ENCODE assay signal across 8 cellular contexts in genomic region chr1:50735443-50735842, GRCh38.
DNase-seq lines count a peak whose midpoint lies in the region; ATAC-seq, FAIRE-seq and TF ChIP-seq lines count a peak whose summit lies in the region.

No MANE protein-coding gene starts in this region.

- H3K27me3 ChIP-seq in K562 (ENCODE audit: control insufficient read depth in 2 of 2, insufficient read depth in 2 of 2, low read length in 2 of 2) = no peaks in the 10 kb centered on the region

- no peak overlapping the region for H3K9ac ChIP-seq in K562 (ENCODE audit: insufficient read depth in 1 of 2, low read depth in 2 of 2, low read length in 2 of 2)

- ATAC-seq in K562 (no peak), HG03196 (IDR thresholded peaks at IDR 0.05; ENCODE audit: unreplicated experiment) (no peak)

- H3K36me3 Mint-ChIP-seq in Calu3 (ENCODE audit: insufficient read depth, unreplicated experiment) = no peaks in the 10 kb centered on the region

- no peaks in the 10 kb centered on the region for H3K4me1 ChIP-seq in K562 (replicated peaks in 1 of 2; ENCODE audit: control insufficient read depth in 2 of 2, insufficient read depth in 2 of 2, low read length in 2 of 2)

- no peak overlapping the region for H2AFZ ChIP-seq in K562 (ENCODE audit: low read depth, low read length)

- no peaks in the 10 kb centered on the region for H3K9me3 Mint-ChIP-seq in Calu3 (ENCODE audit: low read depth, unreplicated experiment)

- POLR2A ChIA-PET in K562 (lab: Yijun Ruan, JAX) = interaction anchor here (0.6 kb wide), 1 partner anchor 1002 kb away, joined by 3 read pairs; no protein-coding TSS in a partner anchor

- TF ChIP-seq EP300 in K562 (IDR thresholded peaks at IDR 0.05; ENCODE audit: low read length) = no peak

- H4K20me1 ChIP-seq in K562 (replicated peaks; ENCODE audit: control insufficient read depth, insufficient read depth, low read length) = no peaks in the 10 kb centered on the region

- no peaks in the 10 kb centered on the region for H3K9me3 ChIP-seq in K562 (replicated peaks; ENCODE audit: control insufficient read depth, insufficient read depth, low read depth, low read length)

- no peak for FAIRE-seq in K562 (lab: Jason Lieb, UNC)

- H3K4me3 Mint-ChIP-seq in Calu3 (ENCODE audit: low read depth, unreplicated experiment) = no peak overlapping the region

- peak in 1 of 2 experiments; percentile 57; a peak in 3 of 4 replicates for TF ChIP-seq RAD21 in K562 (CRISPR knock-in tag; conservative IDR thresholded peaks at IDR 0.05 in 1 of 2, IDR thresholded peaks at IDR 0.05 in 1 of 2)

- no peaks in the 10 kb centered on the region; the same call in 2 of the 3 replicates for H3K79me2 ChIP-seq in K562 (ENCODE audit: control insufficient read depth, insufficient read depth, low read length)

- H3K4me3 ChIP-seq in K562 = no peak overlapping the region

- no peak overlapping the region for H3K27ac Mint-ChIP-seq in Calu3 (ENCODE audit: unreplicated experiment)

- in situ Hi-C loops in K562 (cut with MboI) = no loop called here

- TF ChIP-seq POLR2A in K562 (conservative IDR thresholded peaks at IDR 0.05) = no peak

- H3K4me1 Mint-ChIP-seq in Calu3 (ENCODE audit: low read depth, unreplicated experiment) = peaks cover 10% of the 10 kb centered on the region

- no peaks in the 10 kb centered on the region for H3K27me3 Mint-ChIP-seq in Calu3 (ENCODE audit: unreplicated experiment)

- TF ChIP-seq CTCF in Calu3 (IDR thresholded peaks at IDR 0.05; ENCODE audit: unreplicated experiment) (peak; percentile 52), K562 (IDR thresholded peaks at IDR 0.05 in 2 of 3, conservative IDR thresholded peaks at IDR 0.05 in 1 of 3; ENCODE audit: insufficient read depth in 2 of 3, low read depth in 1 of 3, low read length in 3 of 3) (peak in 2 of 3 experiments; percentile 35 to 60; a peak in 4 of 6 replicates)

- CTCF ChIA-PET in Calu3 (lab: Charles Lee) (interaction anchor here (0.6 to 1.4 kb wide), 2 partner anchors 113 to 115 kb away, joined by 3 read pairs; no protein-coding TSS in a partner anchor), K562 (lab: Yijun Ruan, JAX; ENCODE audit: low intra/inter-chr PET ratio) (interaction anchor here (1.8 to 2.6 kb wide), 2 partner anchors 31 to 367 kb away, joined by 6 to 15 read pairs; no protein-coding TSS in a partner anchor)

- H3K9me1 ChIP-seq in K562 (ENCODE audit: control insufficient read depth, insufficient read depth, low read length) = no peaks in the 10 kb centered on the region

- no peak overlapping the region for H3K27ac ChIP-seq in K562 (ENCODE audit: extremely low read depth, low read depth, low read length)

- WGBS in K562 (ENCODE audit: insufficient coverage, low coverage, missing lambda C conversion rate) = 50% methylated on average over 2 of the region's 2 CpGs

- H3K4me2 ChIP-seq in K562 (ENCODE audit: insufficient read depth, low read length) = no peak overlapping the region

- peaks cover 57% of the 10 kb centered on the region for H3K36me3 ChIP-seq in K562 (ENCODE audit: control insufficient read depth, insufficient read depth, low read length)

- no peak for DNase-seq in Calu3
- peak; percentile 12 for DNase-seq in KG1 (lab: John Stamatoyannopoulos, UW)
- peak; percentile 28 to 47 (median 42) for DNase-seq in K562 (ENCODE audit: extremely low read depth in 1 of 4, low spot score in 3 of 4)
- peak; percentile 64 for DNase-seq in medulla oblongata (ENCODE audit: extremely low spot score)
- no peak for DNase-seq in stimulated activated naive CD4-positive, alpha-beta T cell (lab: John Stamatoyannopoulos, UW)
- no peak for DNase-seq in MV-4-11 (lab: John Stamatoyannopoulos, UW)
- DNase-seq in stimulated activated CD4-positive, alpha-beta T cell treated with anti-CD3 and anti-CD28 coated beads, Interleukin-4, amount 100 ng/mL, for 24 hours = no peak

- intact Hi-C loops in Calu3 (cut with micrococcal nuclease; ENCODE audit: unreplicated experiment) = loop anchor here (2.0 kb wide), 1 partner anchor 367 kb away; no protein-coding TSS in a partner anchor
- intact Hi-C loops in K562 (cut with micrococcal nuclease) = loop anchor here (1.0 kb wide), 1 partner anchor 367 kb away; no protein-coding TSS in a partner anchor

- BruUV-seq in Calu3 (replicated peaks; lab: Mats Ljungman, UMichigan) = no TSS peak
- no TSS peak for BruUV-seq in K562 (replicated peaks; lab: Mats Ljungman, UMichigan)

TF ChIP-seq in K562, 482 proteins besides CTCF, POLR2A, EP300 and RAD21:
- TF ChIP-seq PRDM10 (IDR thresholded peaks at IDR 0.05; ENCODE audit: partially characterized antibody) (no peak), HDAC3 (IDR thresholded peaks at IDR 0.05; ENCODE audit: borderline replicate concordance, partially characterized antibody) (no peak), MBD2 (IDR thresholded peaks at IDR 0.05; ENCODE audit: borderline replicate concordance, low read depth) (no peak), MYC (IDR thresholded peaks at IDR 0.05; ENCODE audit: low read depth, low read length) (no peak), MYC (CRISPR knock-in tag; IDR thresholded peaks at IDR 0.05; ENCODE audit: borderline replicate concordance, low read depth) (no peak), ZFP91 (CRISPR knock-in tag; IDR thresholded peaks at IDR 0.05) (no peak)
TF ChIP-seq in K562: peak in this region for 0.

Comparison
In these comparisons a context has a peak if more than half of its experiments do, and no peak if none do; other contexts are left out.
1. DNase-seq: peak in KG1 (single experiment), K562 (4 of 4) and medulla oblongata (single experiment); none in Calu3 (single experiment), stimulated activated naive CD4-positive, alpha-beta T cell (0 of 6), MV-4-11 (single experiment) and stimulated activated CD4-positive, alpha-beta T cell treated with anti-CD3 and anti-CD28 coated beads, Interleukin-4, amount 100 ng/mL, for 24 hours (single experiment).